9 cellular contexts compared by ENCODE assay signal in the genomic region with DNA sequence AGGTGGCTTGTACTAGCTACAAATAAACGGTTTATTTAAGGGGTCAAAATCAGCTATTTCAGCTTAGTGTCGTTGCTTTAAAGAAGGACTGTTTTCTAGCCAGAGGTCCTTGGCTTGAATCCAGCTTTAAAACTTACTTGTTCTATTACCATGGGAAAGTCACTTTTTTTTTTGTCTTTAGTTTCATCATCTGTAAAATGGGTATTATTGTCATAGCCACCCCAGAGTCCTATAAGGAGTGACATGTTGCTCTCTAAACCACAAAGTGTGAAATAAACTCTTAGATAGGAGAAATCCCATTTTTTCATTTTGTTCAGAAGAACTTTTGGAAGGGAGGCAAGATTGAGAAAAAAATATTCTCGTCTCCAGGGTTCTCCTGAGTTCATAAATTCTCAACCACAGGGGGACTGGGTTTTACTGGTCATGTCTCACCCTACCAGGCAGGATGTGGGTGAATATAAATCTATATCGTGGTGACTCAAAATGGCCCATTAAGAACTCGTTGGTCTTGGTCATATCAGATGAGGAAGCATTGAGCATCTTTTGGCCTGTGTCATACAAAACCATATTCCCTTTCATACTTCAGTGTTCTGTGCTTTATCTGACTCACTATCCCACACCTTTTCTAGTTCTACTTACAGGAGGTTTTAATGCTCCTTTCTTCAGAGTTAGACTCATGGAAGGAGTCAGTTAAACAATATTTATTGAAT.
DNase-seq lines count a peak whose midpoint lies in the region; ATAC-seq and TF ChIP-seq lines count a peak whose summit lies in the region.
"Had no signal": no experiment of that assay in that cellular context is flagged by ENCODE, and none has a peak within 500 bp of the region (broad histone marks: within the 10 kb centered on the region; RNA-seq: fewer than 3 reads in every experiment).

No MANE protein-coding gene starts in this region.

- no peaks in the 10 kb centered on the region for H4K20me1 ChIP-seq in smooth muscle cell (ENCODE audit: low read depth)

- no peak overlapping the region for H3K4me2 ChIP-seq in smooth muscle cell

- H2AFZ ChIP-seq in smooth muscle cell (ENCODE audit: low read depth): no peak overlapping the region

- no peaks in the 10 kb centered on the region for H3K36me3 ChIP-seq in smooth muscle cell (ENCODE audit: low read depth)

- CTCF ChIA-PET in activated B cell treated with CpG ODN at 0.5 μM for 24 hours (lab: Charles Lee): interaction anchor here (0.7 kb wide), 1 partner anchor 214 kb away, joined by 4 read pairs; no protein-coding TSS in a partner anchor

- POLR2A ChIA-PET in activated B cell treated with CpG ODN at 0.5 μM for 24 hours (lab: Charles Lee): interaction anchor here (1.1 kb wide), 1 partner anchor 17 kb away, joined by 4 read pairs; no protein-coding TSS in a partner anchor

- no peaks in the 10 kb centered on the region for H3K27me3 Mint-ChIP-seq in activated B cell treated with CpG ODN at 0.5 μM for 24 hours

- H3F3A ChIP-seq in smooth muscle cell (ENCODE audit: low read depth): no peaks in the 10 kb centered on the region

- no peak overlapping the region for H3K4me3 Mint-ChIP-seq in activated B cell treated with CpG ODN at 0.5 μM for 24 hours
- H3K4me3 Mint-ChIP-seq: T-cell had no signal

- no peaks in the 10 kb centered on the region for H3K79me2 ChIP-seq in smooth muscle cell (ENCODE audit: low read depth)

- no peaks in the 10 kb centered on the region for H3K36me3 Mint-ChIP-seq in activated B cell treated with CpG ODN at 0.5 μM for 24 hours (ENCODE audit: low read depth)
- H3K36me3 Mint-ChIP-seq: T-cell had no signal

- ATAC-seq in GM18907 (IDR thresholded peaks at IDR 0.05; ENCODE audit: unreplicated experiment) (peak; percentile 90), HG03095 (IDR thresholded peaks at IDR 0.05; ENCODE audit: unreplicated experiment) (peak; percentile 74), activated B cell treated with CpG ODN at 0.5 μM for 24 hours (ENCODE audit: low read depth) (peak; percentile 56)

- no peak overlapping the region for H3K4me3 ChIP-seq in smooth muscle cell

- H3K4me1 Mint-ChIP-seq in activated B cell treated with CpG ODN at 0.5 μM for 24 hours: peaks cover 23% of the 10 kb centered on the region

- no peak for TF ChIP-seq CTCF in activated B cell treated with CpG ODN at 0.5 μM for 24 hours (IDR thresholded peaks at IDR 0.05)
- TF ChIP-seq CTCF in smooth muscle cell (IDR thresholded peaks at IDR 0.05; ENCODE audit: borderline replicate concordance, insufficient read depth, poor library complexity, severe bottlenecking): no peak

- H3K4me1 ChIP-seq in smooth muscle cell (ENCODE audit: low read depth): no peaks in the 10 kb centered on the region

- H3K9me3 ChIP-seq in smooth muscle cell (replicated peaks; ENCODE audit: low read depth): no peaks in the 10 kb centered on the region

- no peak overlapping the region for H3K27ac ChIP-seq in smooth muscle cell (ENCODE audit: low read depth)

- no peak overlapping the region for H3K27ac Mint-ChIP-seq in activated B cell treated with CpG ODN at 0.5 μM for 24 hours
- H3K27ac Mint-ChIP-seq: T-cell had no signal

- DNase-seq in AG08395 (ENCODE audit: low spot score) (peak; percentile 48), activated B cell treated with CpG ODN at 0.5 μM for 24 hours (no peak), germinal center (ENCODE audit: low spot score) (no peak), smooth muscle cell (lab: John Stamatoyannopoulos, UW; ENCODE audit: unreplicated experiment) (no peak), ecto neural progenitor cell (ENCODE audit: low spot score) (no peak)
- DNase-seq in central memory CD4-positive, alpha-beta T cell: no peak

- 92% methylated on average over 5 of the region's 5 CpGs for WGBS in smooth muscle cell (ENCODE audit: low lambda C conversion rate)

- intact Hi-C loops in activated B cell treated with CpG ODN at 0.5 μM for 24 hours (cut with micrococcal nuclease): no loop called here

- peaks cover 12% of the 10 kb centered on the region for H3K9me3 Mint-ChIP-seq in activated B cell treated with CpG ODN at 0.5 μM for 24 hours

- H3K9ac ChIP-seq in smooth muscle cell (ENCODE audit: low read depth): no peak overlapping the region

- H3K27me3 ChIP-seq in smooth muscle cell (ENCODE audit: low read depth): no peaks in the 10 kb centered on the region
